Comparison of ENCODE assay signal across 11 cellular contexts in genomic region chr9:107486674-107487520, GRCh38. TPM values are rescaled to one million over a fixed set of nuclear protein-coding genes. Genes with fewer than 3 reads are reported as not detected.
DNase-seq lines count a peak whose midpoint lies in the region; ATAC-seq and TF ChIP-seq lines count a peak whose summit lies in the region.
"Had no signal": no experiment of that assay in that cellular context is flagged by ENCODE, and none has a peak within 500 bp of the region (broad histone marks: within the 10 kb centered on the region; RNA-seq: fewer than 3 reads in every experiment).

No MANE protein-coding gene starts in this region.

- H3K9me2 ChIP-seq in SK-N-SH: no peaks in the 10 kb centered on the region

- TF ChIP-seq CTCF in SK-N-SH (IDR thresholded peaks at IDR 0.05) (no peak), endothelial cell (IDR thresholded peaks at IDR 0.05; ENCODE audit: unreplicated experiment) (no peak), mesothelial cell of epicardium (IDR thresholded peaks at IDR 0.05; ENCODE audit: unreplicated experiment) (no peak), transverse colon (IDR thresholded peaks at IDR 0.05) (no peak)

- ATAC-seq in SK-N-SH treated with all-trans-retinoic acid at 6 μM for 48 hours (no peak), HG02981 (IDR thresholded peaks at IDR 0.05; ENCODE audit: unreplicated experiment) (no peak), GM21737 (IDR thresholded peaks at IDR 0.05; ENCODE audit: unreplicated experiment) (no peak)

- no peak overlapping the region; a peak in 1 of 4 replicates for H3K4me3 ChIP-seq in SK-N-SH (ENCODE audit: low read depth in 2 of 2, low read length in 1 of 2)
- H3K4me3 ChIP-seq in transverse colon: peak overlapping the region; percentile 59 to 85 (median 80)
- H3K4me3 ChIP-seq: cardiac muscle cell had no signal

- 54% methylated on average over 21 of the region's 31 CpGs for WGBS in SK-N-SH (ENCODE audit: low lambda C conversion rate)
- WGBS in transverse colon (ENCODE audit: low coverage in 1 of 2), 2 donors: 0 to 39% methylated on average over 2 to 31 of the region's 31 CpGs

- H3K36me3 ChIP-seq in SK-N-SH (replicated peaks in 1 of 2; ENCODE audit: control insufficient read depth in 1 of 2, insufficient read depth in 2 of 2, low read length in 1 of 2) (no peaks in the 10 kb centered on the region), transverse colon (peaks cover 0 to 19% (median 9%) of the 10 kb centered on the region in 4 donors)
- H3K36me3 ChIP-seq: cardiac muscle cell, WERI-Rb-1 had no signal

- H3K4me2 ChIP-seq in SK-N-SH: peak overlapping the region; percentile 91; the same call in 1 of the 2 replicates

- H3K4me3 Mint-ChIP-seq in endothelial cell (ENCODE audit: unreplicated experiment): peak overlapping the region; percentile 81
- peak overlapping the region; percentile 83 for H3K4me3 Mint-ChIP-seq in mesothelial cell of epicardium

- H3K27ac Mint-ChIP-seq in endothelial cell (ENCODE audit: unreplicated experiment) (no peak overlapping the region), mesothelial cell of epicardium (no peak overlapping the region)

- H3K4me1 ChIP-seq in SK-N-SH (ENCODE audit: control insufficient read depth in 1 of 2, insufficient read depth in 2 of 2, low read depth in 1 of 2, low read length in 1 of 2) (peaks cover 0 to 4% of the 10 kb centered on the region in 2 experiments; a peak in 1 of 4 replicates), transverse colon (peaks cover 0 to 23% (median 11%) of the 10 kb centered on the region in 4 donors)
- H3K4me1 ChIP-seq: parathyroid adenoma had no signal

- intact Hi-C loops in transverse colon (cut with DNase I; ENCODE audit: low total_unique reads): loop anchor here (5.0 to 10.0 kb wide), 2 partner anchors 265 to 658 kb away; no protein-coding TSS in a partner anchor

- DNase-seq in SK-N-SH (no peak), endothelial cell (ENCODE audit: low spot score) (no peak), mesothelial cell of epicardium (ENCODE audit: low spot score in 2 of 2, unreplicated experiment in 2 of 2) (no peak), transverse colon (peak; percentile 28), iPS-NIHi7 (ENCODE audit: extremely low spot score) (no peak)

- no peaks in the 10 kb centered on the region for H3K9me3 ChIP-seq in SK-N-SH
- H3K9me3 ChIP-seq in transverse colon: no peaks in the 10 kb centered on the region

- H3K36me3 Mint-ChIP-seq in endothelial cell (ENCODE audit: low read depth, unreplicated experiment) (no peaks in the 10 kb centered on the region), mesothelial cell of epicardium (no peaks in the 10 kb centered on the region)

- peaks cover 17% of the 10 kb centered on the region for H3F3A ChIP-seq in SK-N-SH (replicated peaks; ENCODE audit: insufficient read depth)

- in situ Hi-C loops in transverse colon (cut with MboI; ENCODE audit: low pct_ligation_motif_present in 1 of 4, low pct_unique_long_range_greater_than_20kb in 1 of 4, low sequenced_read_pairs in 3 of 4): loop anchor here in 1 of 4 donors (25.0 kb wide), 2 partner anchors 250 to 775 kb away; no protein-coding TSS in a partner anchor

- POLR2A ChIA-PET in SK-N-SH (lab: Yijun Ruan, JAX): no interaction called here

- no peak overlapping the region for H2AFZ ChIP-seq in SK-N-SH (ENCODE audit: low read depth)

- no peak for TF ChIP-seq POLR2A in transverse colon (IDR thresholded peaks at IDR 0.05)

- H4K20me1 ChIP-seq in SK-N-SH (ENCODE audit: insufficient read depth): 0 out of 2 replicates have a peak, but pooled peaks cover 4% of the 10 kb centered on the region

- no peak overlapping the region for H3K9ac ChIP-seq in SK-N-SH
- H3K9ac ChIP-seq: parathyroid adenoma had no signal

- CTCF ChIA-PET in SK-N-SH (lab: Yijun Ruan, JAX): interaction anchor here (0.8 to 3.5 kb wide), 10 partner anchors 13 to 1079 kb away, joined by 3 to 13 read pairs (median 4); no protein-coding TSS in a partner anchor

- TF ChIP-seq EP300 in SK-N-SH (IDR thresholded peaks at IDR 0.05; ENCODE audit: borderline replicate concordance in 1 of 2, low read depth in 1 of 2, low read length in 1 of 2) (no peak), transverse colon (IDR thresholded peaks at IDR 0.05; ENCODE audit: low read depth) (no peak)

- peaks cover 13% of the 10 kb centered on the region for H3K4me1 Mint-ChIP-seq in endothelial cell (ENCODE audit: unreplicated experiment)
- H3K4me1 Mint-ChIP-seq in mesothelial cell of epicardium: peaks cover 29% of the 10 kb centered on the region

- no peak for TF ChIP-seq RAD21 in SK-N-SH (IDR thresholded peaks at IDR 0.05; ENCODE audit: low read length)

- H3K9me3 Mint-ChIP-seq in endothelial cell (ENCODE audit: unreplicated experiment) (no peaks in the 10 kb centered on the region), mesothelial cell of epicardium (no peaks in the 10 kb centered on the region)

- peaks cover 30% of the 10 kb centered on the region for H3K27me3 Mint-ChIP-seq in endothelial cell (ENCODE audit: unreplicated experiment)
- H3K27me3 Mint-ChIP-seq in mesothelial cell of epicardium (ENCODE audit: low read depth): peaks cover 59% of the 10 kb centered on the region

- H3K27ac ChIP-seq in SK-N-SH (ENCODE audit: low read depth in 2 of 2, low read length in 1 of 2): no peak overlapping the region
- H3K27ac ChIP-seq in transverse colon: peak overlapping the region; percentile 92 to 93 (median 92)
- H3K27ac ChIP-seq: cardiac muscle cell, WERI-Rb-1 had no signal

- H3K27me3 ChIP-seq in SK-N-SH (ENCODE audit: insufficient read depth) (peaks cover 52% of the 10 kb centered on the region), transverse colon (no peaks in the 10 kb centered on the region)

- H3K79me2 ChIP-seq in SK-N-SH (ENCODE audit: insufficient read depth): no peaks in the 10 kb centered on the region
- H3K79me2 ChIP-seq: parathyroid adenoma had no signal

TF ChIP-seq in SK-N-SH, 30 proteins besides CTCF, POLR2A, EP300 and RAD21:
- no peak for TF ChIP-seq MXI1 (IDR thresholded peaks at IDR 0.05; ENCODE audit: low read depth, low read length)
- no peak for TF ChIP-seq SIN3A (IDR thresholded peaks at IDR 0.05; ENCODE audit: borderline replicate concordance, low read depth, low read length)
- TF ChIP-seq RFX5 (IDR thresholded peaks at IDR 0.05; ENCODE audit: low read length): no peak
- no peak for TF ChIP-seq FOXJ3 (CRISPR knock-in tag; IDR thresholded peaks at IDR 0.05)
- no peak for TF ChIP-seq RCOR1 (IDR thresholded peaks at IDR 0.05; ENCODE audit: low read length)

TF ChIP-seq in SK-N-SH treated with all-trans-retinoic acid at 6 μM for 48 hours, 23 proteins besides CTCF, POLR2A, EP300 and RAD21 (continues in another document):
- TF ChIP-seq TCF4 (CRISPR knock-in tag; IDR thresholded peaks at IDR 0.05; ENCODE audit: borderline replicate concordance): no peak
- no peak for TF ChIP-seq CREB5 (CRISPR knock-in tag; IDR thresholded peaks at IDR 0.05; ENCODE audit: low read depth)
- no peak for TF ChIP-seq SNAI2 (CRISPR knock-in tag; IDR thresholded peaks at IDR 0.05)
- TF ChIP-seq ZNF70 (CRISPR knock-in tag; IDR thresholded peaks at IDR 0.05): no peak
- TF ChIP-seq ZNF565 (CRISPR knock-in tag; conservative IDR thresholded peaks at IDR 0.05; ENCODE audit: low read depth): no peak
- TF ChIP-seq OSR1 (CRISPR knock-in tag; IDR thresholded peaks at IDR 0.05): no peak
- TF ChIP-seq TOX (CRISPR knock-in tag; IDR thresholded peaks at IDR 0.05; ENCODE audit: borderline replicate concordance): no peak
- no peak for TF ChIP-seq GLIS3 (CRISPR knock-in tag; IDR thresholded peaks at IDR 0.05)
- no peak for TF ChIP-seq PATZ1 (CRISPR knock-in tag; IDR thresholded peaks at IDR 0.05; ENCODE audit: borderline replicate concordance)

RNA-seq across cellular contexts. Expression of gene KLF4, which starts 2.7 kb away (rescaled TPM):
- polyA plus RNA-seq in SK-N-SH (2012; rRNA removed): 5.3 and 7.2 TPM in 2 replicates
- 3.6 and 6.1 TPM in 2 replicates for polyA plus RNA-seq in SK-N-SH (2012; cell fraction: cytosol; rRNA removed)
- polyA plus RNA-seq in SK-N-SH (2012; cell fraction: nucleus; rRNA removed): 23.5 and 34.4 TPM in 2 replicates
- total RNA-seq in endothelial cell (ENCODE audit: unreplicated experiment) (16.4 TPM), mesothelial cell of epicardium (14.7 to 18.0 TPM (median 17.0 TPM) in 3 replicates), transverse colon (100 to 1,000 TPM; 304 to 861 (median 407) TPM)
- polyA plus RNA-seq: cardiac muscle cell had no signal

Comparison
In these comparisons a context has a peak if more than half of its experiments do, and no peak if none do; other contexts are left out.
1. H3K27ac ChIP-seq: peak in transverse colon (4 of 4); none in SK-N-SH (0 of 2).
2. H3K4me3 ChIP-seq: peak in transverse colon (4 of 4); none in SK-N-SH (0 of 2).
3. RNA of gene KLF4, which starts 2.7 kb away (total RNA-seq): 304 to 861 TPM in transverse colon; 16.4 TPM in endothelial cell (single experiment) and 14.7 to 18.0 TPM in mesothelial cell of epicardium; every median in the first group is over 10 times any median in the second.